ENCODE assay signal across 14 cellular contexts in genomic region chr3:45332901-45333407, GRCh38. TPM values are rescaled to one million over a fixed set of nuclear protein-coding genes. Genes with fewer than 3 reads are reported as not detected.
A peak's percentile ranks its signal among the peaks of the same experiment; 100 is the strongest.
DNase-seq lines count a peak whose midpoint lies in the region; ATAC-seq and TF ChIP-seq lines count a peak whose summit lies in the region.
"Had no signal": no experiment of that assay in that cellular context is flagged by ENCODE, and none has a peak within 500 bp of the region (broad histone marks: within the 10 kb centered on the region; RNA-seq: fewer than 3 reads in every experiment).

No MANE protein-coding gene starts in this region.

- H3K27me3 Mint-ChIP-seq in WTC11 (ENCODE audit: low read depth) (no peaks in the 10 kb centered on the region), endodermal cell (ENCODE audit: insufficient read depth) (peaks cover 25% of the 10 kb centered on the region)

- TF ChIP-seq POLR2A in prostate gland (IDR thresholded peaks at IDR 0.05), result no peak

- 75 to 100% methylated on average over 1 to 4 of the region's 4 CpGs for WGBS in endodermal cell (ENCODE audit: insufficient coverage in 1 of 2, insufficient read length in 1 of 2), 2 experiments
- 76% methylated on average over 4 of the region's 4 CpGs for WGBS in prostate gland

- H3K9ac ChIP-seq in endodermal cell (ENCODE audit: extremely low read depth, low read length, poor library complexity, severe bottlenecking), result no peak overlapping the region

- DNase-seq in NCI-H748 (lab: John Stamatoyannopoulos, UW; ENCODE audit: unreplicated experiment) (peak; percentile 38), NCI-H748 treated with DMSO at 0.1 percent for 48 hours (lab: John Stamatoyannopoulos, UW) (no peak), WTC11 (ENCODE audit: low spot score) (no peak), endodermal cell (peak; percentile 86), KG1 (lab: John Stamatoyannopoulos, UW) (no peak), prostate gland (ENCODE audit: low spot score) (no peak)
- DNase-seq: Calu3; CD4-positive, alpha-beta T cell; DMS153; DMS79 treated with DMSO at 0.1 percent for 48 hours; GOT3; HFFc6 had no signal

- no peaks in the 10 kb centered on the region for H3K36me3 Mint-ChIP-seq in WTC11
- H3K36me3 Mint-ChIP-seq in endodermal cell (ENCODE audit: low read depth), result no peaks in the 10 kb centered on the region

- peaks cover 1% of the 10 kb centered on the region for H3K27me3 ChIP-seq in endodermal cell (ENCODE audit: control insufficient read depth, insufficient read depth, low read length, poor library complexity, severe bottlenecking)
- H3K27me3 ChIP-seq in prostate gland (replicated peaks; ENCODE audit: insufficient read depth), result no peaks in the 10 kb centered on the region

- CTCF ChIA-PET in WTC11 (lab: Charles Lee), result interaction anchor here (0.7 to 1.9 kb wide), 6 partner anchors 11 to 295 kb away, joined by 3 to 6 read pairs (median 4); partner anchors contain the start of gene TMEM158

- no peak for TF ChIP-seq CTCF in WTC11 (IDR thresholded peaks at IDR 0.05)
- no peak for TF ChIP-seq CTCF in endodermal cell (conservative IDR thresholded peaks at IDR 0.05)
- TF ChIP-seq CTCF in prostate gland (IDR thresholded peaks at IDR 0.05), result no peak

- H3K9me3 ChIP-seq in endodermal cell (ENCODE audit: control insufficient read depth, low read length), result no peaks in the 10 kb centered on the region
- H3K9me3 ChIP-seq in prostate gland, result no peaks in the 10 kb centered on the region

- POLR2A ChIA-PET in WTC11 (lab: Charles Lee), result no interaction called here

- no peak overlapping the region for H3K4me3 Mint-ChIP-seq in WTC11
- H3K4me3 Mint-ChIP-seq in endodermal cell, result no peak overlapping the region
- H3K4me3 Mint-ChIP-seq: B cell; CD4-positive, alpha-beta T cell; HFFc6 had no signal

- H3K27ac Mint-ChIP-seq in WTC11 (no peak overlapping the region), endodermal cell (no peak overlapping the region)
- H3K27ac Mint-ChIP-seq: B cell; CD4-positive, alpha-beta T cell; HFFc6 had no signal

- no peaks in the 10 kb centered on the region for H3K9me3 Mint-ChIP-seq in WTC11
- H3K9me3 Mint-ChIP-seq in endodermal cell, result no peaks in the 10 kb centered on the region
- H3K9me3 Mint-ChIP-seq: CD4-positive, alpha-beta T cell; HFFc6 had no signal

- ATAC-seq in WTC11 (peak; percentile 47), HG02870 (IDR thresholded peaks at IDR 0.05; ENCODE audit: unreplicated experiment) (no peak)

- H3K4me1 Mint-ChIP-seq in WTC11 (peaks cover 32% of the 10 kb centered on the region), endodermal cell (peaks cover 13% of the 10 kb centered on the region)
- H3K4me1 Mint-ChIP-seq: B cell had no signal

- H3K4me3 ChIP-seq in endodermal cell (ENCODE audit: low read length) (no peak overlapping the region), prostate gland (no peak overlapping the region)

- intact Hi-C loops in prostate gland (cut with DNase I), result no loop called here

- H3K4me1 ChIP-seq in endodermal cell (ENCODE audit: control insufficient read depth, insufficient read depth, low read length), result no peaks in the 10 kb centered on the region
- H3K4me1 ChIP-seq in prostate gland (replicated peaks), result no peaks in the 10 kb centered on the region

- H3K36me3 ChIP-seq in endodermal cell (ENCODE audit: control insufficient read depth, insufficient read depth, low read length) (no peaks in the 10 kb centered on the region), prostate gland (no peaks in the 10 kb centered on the region)

- H3K27ac ChIP-seq in endodermal cell (ENCODE audit: low read depth, low read length) (no peak overlapping the region), prostate gland (no peak overlapping the region)

TF ChIP-seq in WTC11, 78 proteins besides CTCF, POLR2A, EP300 and RAD21:
- TF ChIP-seq ATF3 (CRISPR knock-in tag; conservative IDR thresholded peaks at IDR 0.05) (no peak), SMAD3 (CRISPR knock-in tag; IDR thresholded peaks at IDR 0.05; ENCODE audit: borderline replicate concordance) (no peak), IRF1 (CRISPR knock-in tag; IDR thresholded peaks at IDR 0.05) (no peak), ZNF416 (CRISPR knock-in tag; IDR thresholded peaks at IDR 0.05) (no peak), ZNF423 (CRISPR knock-in tag; IDR thresholded peaks at IDR 0.05) (no peak), JAZF1 (CRISPR knock-in tag; IDR thresholded peaks at IDR 0.05) (no peak), GTF2I (CRISPR knock-in tag; conservative IDR thresholded peaks at IDR 0.05) (no peak), TEAD1 (CRISPR knock-in tag; IDR thresholded peaks at IDR 0.05) (no peak)

RNA-seq across cellular contexts. Expression of gene LARS2, which starts 55.4 kb away (rescaled TPM):
- total RNA-seq in WTC11 (2021) (43.0 to 52.0 TPM (median 46.3 TPM) in 3 replicates), endodermal cell (10 to 100 TPM; 40.4 to 45.6 TPM), prostate gland (10 to 100 TPM; 17.8 to 22.0 TPM)
- polyA plus RNA-seq in endodermal cell (2013, experiment 1 of 2), result 23.4 TPM
- polyA plus RNA-seq in endodermal cell (2013, experiment 2 of 2), result 21.7 TPM

Comparison
In these comparisons a context has a peak if more than half of its experiments do, and no peak if none do; other contexts are left out.
1. DNase-seq: peak in NCI-H748 (single experiment) and endodermal cell (single experiment); none in NCI-H748 treated with DMSO at 0.1 percent for 48 hours (single experiment), WTC11 (single experiment), KG1 (single experiment) and prostate gland (single experiment).